1 cellular context compared by ENCODE assay signal in genomic region chr6:44388876-44389275, GRCh38.
TF ChIP-seq lines count a peak whose summit lies in the region.

No MANE protein-coding gene starts in this region.

TF ChIP-seq in GM12878, 131 proteins besides CTCF, POLR2A, EP300 and RAD21 (continued from another document):
- 0 out of 2 replicates have a peak, but pooled peaks have one; percentile 14 for TF ChIP-seq REST (IDR thresholded peaks at IDR 0.05; ENCODE audit: low read depth, low read length)
